8 cellular contexts compared by ENCODE assay signal in the genomic region with DNA sequence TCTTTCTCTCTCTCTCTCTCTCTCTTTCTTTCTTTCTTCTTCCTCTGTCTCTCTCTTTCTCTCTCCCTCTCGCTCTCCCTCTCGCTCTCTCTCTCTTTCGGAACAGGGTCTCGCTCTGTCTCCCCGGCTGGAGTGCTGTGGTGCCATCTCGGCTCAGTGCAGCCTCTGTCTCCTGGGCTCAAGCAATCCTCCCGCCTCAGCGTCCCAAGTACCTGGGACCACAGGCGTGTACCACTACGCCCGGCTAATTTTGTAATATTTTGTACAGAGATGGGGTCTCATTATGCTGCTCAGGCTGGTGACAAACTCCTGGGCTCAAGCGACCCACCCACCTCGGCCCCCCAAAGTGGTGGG. TPM values are rescaled to one million over a fixed set of nuclear protein-coding genes. Genes with fewer than 3 reads are reported as not detected.
A peak's percentile ranks its signal among the peaks of the same experiment; 100 is the strongest.
DNase-seq lines count a peak whose midpoint lies in the region; ATAC-seq, FAIRE-seq and TF ChIP-seq lines count a peak whose summit lies in the region.

No MANE protein-coding gene starts in this region.

- no peak for TF ChIP-seq POLR2A in GM12892 (IDR thresholded peaks at IDR 0.05; ENCODE audit: low read depth, low read length)

- H2BK15ac ChIP-seq in mesenchymal stem cell (ENCODE audit: low read depth, poor library complexity, severe bottlenecking): peak overlapping the region; percentile 71

- H2AFZ ChIP-seq in mesenchymal stem cell (ENCODE audit: low read depth, low read length): peak overlapping the region; percentile 0

- peak overlapping the region; percentile 10 for H2AK5ac ChIP-seq in mesenchymal stem cell (ENCODE audit: low read length, severe bottlenecking)

- no peak overlapping the region for H3K14ac ChIP-seq in mesenchymal stem cell (ENCODE audit: low read length in 2 of 2)

- no peak for DNase-seq in mesenchymal stem cell
- no peak for DNase-seq in NCI-H1436 treated with DMSO at 0.1 percent for 48 hours (lab: John Stamatoyannopoulos, UW)
- DNase-seq in left ventricle myocardium superior: no peak
- DNase-seq in GM12892 (ENCODE audit: insufficient read length): no peak
- DNase-seq in NCI-H1417 treated with DMSO at 0.1 percent for 48 hours (lab: John Stamatoyannopoulos, UW): no peak

- no peak overlapping the region for H3K23ac ChIP-seq in mesenchymal stem cell (ENCODE audit: low read length in 2 of 2)

- H3K79me1 ChIP-seq in mesenchymal stem cell (replicated peaks; ENCODE audit: low read length, poor library complexity, severe bottlenecking): no peaks in the 10 kb centered on the region

- FAIRE-seq in GM12892 (lab: Jason Lieb, UNC): no peak

- H3K36me3 ChIP-seq in BLaER1 (no peaks in the 10 kb centered on the region), HUES6 (ENCODE audit: control insufficient read depth, insufficient read depth, low read length) (no peaks in the 10 kb centered on the region), mesenchymal stem cell (ENCODE audit: control insufficient read depth in 1 of 2, insufficient read depth in 2 of 2, low read depth in 1 of 2, low read length in 2 of 2) (no peaks in the 10 kb centered on the region)

- no peak for ATAC-seq in left ventricle myocardium superior

- no peak overlapping the region for H2BK5ac ChIP-seq in mesenchymal stem cell (ENCODE audit: low read depth, low read length, poor library complexity, severe bottlenecking)

- peak overlapping the region; percentile 98 for H4K8ac ChIP-seq in mesenchymal stem cell (ENCODE audit: low read length)

- no peaks in the 10 kb centered on the region for H3K36me3 Mint-ChIP-seq in activated naive CD4-positive, alpha-beta T cell treated with anti-CD3 and anti-CD28 coated beads, Interleukin-2, amount 50 U/mL, for 24 hours

- peak overlapping the region; percentile 97 for H3K4me2 ChIP-seq in BLaER1
- H3K4me2 ChIP-seq in mesenchymal stem cell (ENCODE audit: low read length, poor library complexity, severe bottlenecking): no peak overlapping the region

- peaks cover 43% of the 10 kb centered on the region for H3K4me1 Mint-ChIP-seq in activated naive CD4-positive, alpha-beta T cell treated with anti-CD3 and anti-CD28 coated beads, Interleukin-2, amount 50 U/mL, for 24 hours

- H3K4me3 ChIP-seq in BLaER1 (peak overlapping the region; percentile 55), HUES6 (ENCODE audit: low read depth, low read length) (no peak overlapping the region), mesenchymal stem cell (ENCODE audit: insufficient read depth in 1 of 2, low read depth in 1 of 2, low read length in 2 of 2) (no peak overlapping the region)

- H2BK12ac ChIP-seq in mesenchymal stem cell (ENCODE audit: low read length in 2 of 2): peak overlapping the region; percentile 4 to 83

- no peaks in the 10 kb centered on the region for H3K27me3 Mint-ChIP-seq in activated naive CD4-positive, alpha-beta T cell treated with anti-CD3 and anti-CD28 coated beads, Interleukin-2, amount 50 U/mL, for 24 hours

- H3K18ac ChIP-seq in mesenchymal stem cell (ENCODE audit: low read depth in 1 of 2, low read length in 2 of 2): peak overlapping the region in 1 of 2 experiments; percentile 91

- H3K4me1 ChIP-seq in BLaER1: peaks cover 92% of the 10 kb centered on the region
- peaks cover 12% of the 10 kb centered on the region for H3K4me1 ChIP-seq in HUES6 (ENCODE audit: control insufficient read depth, insufficient read depth, low read length)
- H3K4me1 ChIP-seq in mesenchymal stem cell (ENCODE audit: control insufficient read depth, insufficient read depth, low read depth, low read length): peaks cover 14% of the 10 kb centered on the region

- H3K9me3 ChIP-seq in BLaER1 (no peaks in the 10 kb centered on the region), HUES6 (ENCODE audit: control insufficient read depth, insufficient read depth, low read depth, low read length) (no peaks in the 10 kb centered on the region), mesenchymal stem cell (ENCODE audit: control insufficient read depth, low read length) (no peaks in the 10 kb centered on the region)

- peak overlapping the region; percentile 64 for H3K4me3 Mint-ChIP-seq in activated naive CD4-positive, alpha-beta T cell treated with anti-CD3 and anti-CD28 coated beads, Interleukin-2, amount 50 U/mL, for 24 hours

- H3K27ac Mint-ChIP-seq in activated naive CD4-positive, alpha-beta T cell treated with anti-CD3 and anti-CD28 coated beads, Interleukin-2, amount 50 U/mL, for 24 hours: peak overlapping the region; percentile 99

- H2BK120ac ChIP-seq in mesenchymal stem cell (ENCODE audit: low read depth, low read length): peak overlapping the region; percentile 99

- H3K9me3 Mint-ChIP-seq in activated naive CD4-positive, alpha-beta T cell treated with anti-CD3 and anti-CD28 coated beads, Interleukin-2, amount 50 U/mL, for 24 hours: no peaks in the 10 kb centered on the region

- peak overlapping the region; percentile 6 to 90 for H3K4ac ChIP-seq in mesenchymal stem cell (ENCODE audit: low read depth in 1 of 2, low read length in 2 of 2)

- H3K27me3 ChIP-seq in BLaER1: no peaks in the 10 kb centered on the region
- H3K27me3 ChIP-seq in HUES6 (ENCODE audit: control insufficient read depth, insufficient read depth, low read length): no peaks in the 10 kb centered on the region
- H3K27me3 ChIP-seq in mesenchymal stem cell (ENCODE audit: control insufficient read depth in 1 of 2, insufficient read depth in 1 of 2, low read length in 2 of 2): peaks cover 0 to 10% of the 10 kb centered on the region in 2 experiments

- intact Hi-C loops in left ventricle myocardium superior (cut with micrococcal nuclease): no loop called here

- H4K91ac ChIP-seq in mesenchymal stem cell (ENCODE audit: low read length): peak overlapping the region; percentile 99

- H3K27ac ChIP-seq in BLaER1: peak overlapping the region; percentile 100
- H3K27ac ChIP-seq in HUES6 (ENCODE audit: low read depth, low read length): peak overlapping the region; percentile 96
- no peak overlapping the region for H3K27ac ChIP-seq in mesenchymal stem cell (ENCODE audit: low read length, poor library complexity, severe bottlenecking)

- H4K20me1 ChIP-seq in BLaER1: no peaks in the 10 kb centered on the region

- WGBS in mesenchymal stem cell: 88% methylated on average over 10 of the region's 13 CpGs

- H3K9ac ChIP-seq in BLaER1 (peak overlapping the region; percentile 94), HUES6 (ENCODE audit: low read length) (peak overlapping the region; percentile 86), mesenchymal stem cell (ENCODE audit: low read length) (peak overlapping the region; percentile 85)

RNA-seq across cellular contexts. Expression of a gene that starts 12.7 kb away (rescaled TPM):
- polyA plus RNA-seq in mesenchymal stem cell (2013, experiment 1 of 2): 9.4 TPM
- 8.5 TPM for polyA plus RNA-seq in mesenchymal stem cell (2013, experiment 2 of 2)
- 11.6 TPM for total RNA-seq in left ventricle myocardium superior
- 29.3 TPM for polyA plus RNA-seq in GM12892 (2012; ENCODE audit: missing spikeins)
